9 cellular contexts compared by ENCODE assay signal in the genomic region with DNA sequence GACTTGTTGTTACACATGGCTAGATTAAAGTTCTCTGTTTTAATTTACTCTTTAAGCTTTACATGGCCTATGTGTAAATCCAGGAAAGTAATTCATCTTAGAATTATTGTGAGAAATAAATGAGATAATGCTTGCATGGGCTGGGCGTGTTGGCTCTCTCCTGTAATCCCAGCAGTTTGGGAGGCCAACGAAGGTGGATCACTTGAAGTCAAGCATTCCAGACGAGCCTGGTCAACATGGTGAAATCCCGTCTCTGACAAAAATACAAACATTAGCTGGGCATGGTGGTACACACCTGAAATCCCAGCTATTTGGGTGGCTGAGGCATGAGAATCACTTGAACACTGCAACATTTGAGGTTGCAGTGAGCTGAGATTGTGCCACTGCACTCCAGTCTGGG.
"Had no signal": no experiment of that assay in that cellular context is flagged by ENCODE, and none has a peak within 500 bp of the region (broad histone marks: within the 10 kb centered on the region; RNA-seq: fewer than 3 reads in every experiment).

No MANE protein-coding gene starts in this region.

- H3K27ac ChIP-seq: GM23248 had no signal

- H3K36me3 ChIP-seq: HAP-1 had no signal

- H3K4me2 ChIP-seq: GM23338 had no signal

- H2AFZ ChIP-seq: GM23248, GM23338 had no signal

- FAIRE-seq: H1, H54 had no signal

- DNase-seq: GM23248, GOT3, H7, HCEC 1CT, HFFc6 had no signal

- H3K4me3 Mint-ChIP-seq: GM23338, HFFc6 had no signal

- H3K9me3 Mint-ChIP-seq: HFFc6 had no signal

- H3K4me3 ChIP-seq: GM23248, GM23338, HAP-1 had no signal

- H3K27ac Mint-ChIP-seq: GM23338, HFFc6 had no signal

- H3K9ac ChIP-seq: GM23248 had no signal
